In the genomic region with DNA sequence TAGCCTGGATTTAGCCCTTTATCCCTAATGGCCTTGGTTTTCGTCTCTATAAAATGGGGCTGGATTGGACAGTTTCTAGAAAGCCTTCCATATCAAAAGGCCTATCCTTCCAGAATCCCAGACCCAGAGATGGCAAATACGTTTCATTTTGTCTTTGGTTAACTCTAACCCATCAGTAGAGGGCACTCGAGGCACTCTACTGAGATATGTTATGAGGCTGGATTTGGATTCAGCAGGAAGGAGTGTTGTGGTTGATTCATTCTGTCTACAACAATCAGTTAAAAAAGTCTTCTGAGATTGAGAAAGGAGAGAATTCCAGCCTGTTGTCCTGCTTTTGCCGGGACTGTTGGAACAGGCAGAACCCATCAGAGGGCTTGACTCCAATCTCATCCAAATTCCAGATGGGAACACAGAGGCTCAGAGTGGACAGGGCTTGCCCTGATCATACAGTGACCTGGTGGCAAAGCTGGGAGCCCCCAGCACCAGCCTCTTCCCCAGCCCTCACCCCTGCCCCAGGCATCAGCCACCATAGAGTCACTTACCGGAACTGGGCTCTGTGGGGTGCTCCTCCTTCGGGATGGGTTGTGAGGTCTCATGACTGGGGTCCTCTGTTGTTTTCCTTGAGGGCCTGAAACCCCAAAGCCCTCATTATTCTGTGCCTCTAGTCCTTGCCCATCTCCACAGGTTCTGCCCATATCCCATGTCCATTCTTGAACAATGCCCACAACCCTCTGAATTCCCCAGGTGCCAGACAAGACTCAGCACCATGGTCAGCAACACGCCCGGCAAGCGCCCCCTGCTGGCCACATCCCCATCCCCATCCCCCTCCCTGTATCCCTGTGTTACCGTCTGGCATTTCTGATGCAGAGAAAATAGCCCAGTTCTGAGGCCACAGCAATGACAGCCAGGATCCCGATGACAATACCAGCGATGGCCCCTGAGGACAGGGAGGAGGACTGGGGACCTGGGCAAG, we compare ENCODE assay signal across 10 cellular contexts. TPM values are rescaled to one million over a fixed set of nuclear protein-coding genes. Genes with fewer than 3 reads are reported as not detected.
A peak's percentile ranks its signal among the peaks of the same experiment; 100 is the strongest.
DNase-seq lines count a peak whose midpoint lies in the region; ATAC-seq and TF ChIP-seq lines count a peak whose summit lies in the region.
"Had no signal": no experiment of that assay in that cellular context is flagged by ENCODE, and none has a peak within 500 bp of the region (broad histone marks: within the 10 kb centered on the region; RNA-seq: fewer than 3 reads in every experiment).

No MANE protein-coding gene starts in this region.

- no peaks in the 10 kb centered on the region for H3K4me1 ChIP-seq in GM23248 (ENCODE audit: insufficient read depth)
- no peaks in the 10 kb centered on the region for H3K4me1 ChIP-seq in OCI-LY7 (ENCODE audit: insufficient read depth, low read length, poor library complexity, severe bottlenecking)

- H3F3A ChIP-seq in GM23248 (ENCODE audit: insufficient read depth) = no peaks in the 10 kb centered on the region

- H3K4me2 ChIP-seq in GM23248 (ENCODE audit: unreplicated experiment) (no peak overlapping the region), OCI-LY7 (ENCODE audit: low read length) (no peak overlapping the region)

- POLR2A ChIA-PET in OCI-LY7 (lab: Charles Lee) = no interaction called here

- H3K9me3 Mint-ChIP-seq in endothelial cell (ENCODE audit: unreplicated experiment) = peaks cover 10% of the 10 kb centered on the region

- WGBS in GM23248 (ENCODE audit: low coverage in 1 of 2, low lambda C conversion rate in 2 of 2, missing lambda C conversion rate in 2 of 2), 2 experiments = 28 to 29% methylated on average over 12 of the region's 12 CpGs

- H3K9me3 ChIP-seq in GM23248 (ENCODE audit: low read depth) (no peaks in the 10 kb centered on the region), OCI-LY7 (ENCODE audit: low read length) (no peaks in the 10 kb centered on the region)

- BruUV-seq in OCI-LY7 (replicated peaks; lab: Mats Ljungman, UMichigan) = no TSS peak

- no peak overlapping the region for H3K27ac Mint-ChIP-seq in endothelial cell (ENCODE audit: unreplicated experiment)

- H4K20me1 ChIP-seq in GM23248 (ENCODE audit: insufficient read depth) (no peaks in the 10 kb centered on the region), OCI-LY7 (ENCODE audit: insufficient read depth, low read length) (no peaks in the 10 kb centered on the region)

- H3K27me3 ChIP-seq in GM23248 (replicated peaks; ENCODE audit: insufficient read depth) = no peaks in the 10 kb centered on the region

- H2AFZ ChIP-seq in GM23248 (no peak overlapping the region), OCI-LY7 (ENCODE audit: low read length) (no peak overlapping the region)

- ATAC-seq in HG02870 (IDR thresholded peaks at IDR 0.05; ENCODE audit: unreplicated experiment) = no peak

- intact Hi-C loops in OCI-LY7 (cut with micrococcal nuclease; ENCODE audit: unreplicated experiment) = no loop called here

- H3K27me3 Mint-ChIP-seq in endothelial cell (ENCODE audit: unreplicated experiment) = peaks cover 7% of the 10 kb centered on the region

- H3K4me1 Mint-ChIP-seq in endothelial cell (ENCODE audit: unreplicated experiment) = no peaks in the 10 kb centered on the region

- TF ChIP-seq CTCF in OCI-LY7 (conservative IDR thresholded peaks at IDR 0.05; ENCODE audit: low read length) = peak; percentile 75
- peak; percentile 28 for TF ChIP-seq CTCF in endothelial cell (IDR thresholded peaks at IDR 0.05; ENCODE audit: unreplicated experiment)

- peak; percentile 33 for DNase-seq in CMK (ENCODE audit: low read depth)
- peak; percentile 76 for DNase-seq in GM23248
- peak; percentile 31 for DNase-seq in OCI-LY7 (ENCODE audit: low spot score)
- peak; percentile 26 for DNase-seq in endothelial cell (ENCODE audit: low spot score)
- peak; percentile 41 for DNase-seq in stimulated activated CD4-positive, alpha-beta T cell treated with anti-CD3 and anti-CD28 coated beads, Interleukin-1b, Interleukin-23, amount 100 ng/mL, for 48 hours
- no peak for DNase-seq in NCI-H510A (lab: John Stamatoyannopoulos, UW)
- DNase-seq in T-helper 1 cell = no peak

- H3K27ac ChIP-seq in GM23248 (no peak overlapping the region), OCI-LY7 (ENCODE audit: low read depth, low read length, poor library complexity, severe bottlenecking) (no peak overlapping the region)
- H3K27ac ChIP-seq: SK-N-MC had no signal

- H3K9me2 ChIP-seq in GM23248 (ENCODE audit: insufficient read depth) (no peaks in the 10 kb centered on the region), OCI-LY7 (ENCODE audit: insufficient read depth, low read length) (no peaks in the 10 kb centered on the region)

- no peaks in the 10 kb centered on the region for H3K79me2 ChIP-seq in GM23248 (ENCODE audit: insufficient read depth)
- no peaks in the 10 kb centered on the region for H3K79me2 ChIP-seq in OCI-LY7 (ENCODE audit: insufficient read depth, low read depth, low read length)

- H3K36me3 ChIP-seq in GM23248 (ENCODE audit: low read depth) (no peaks in the 10 kb centered on the region), OCI-LY7 (ENCODE audit: insufficient read depth, low read length) (no peaks in the 10 kb centered on the region)

- in situ Hi-C loops in GM23248 (cut with MboI) = no loop called here

- H3K4me3 Mint-ChIP-seq in endothelial cell (ENCODE audit: unreplicated experiment) = no peak overlapping the region

- H3K9ac ChIP-seq in GM23248 = no peak overlapping the region

- CTCF ChIA-PET in OCI-LY7 (lab: Charles Lee; ENCODE audit: unreplicated experiment) = no interaction called here

- H3K4me3 ChIP-seq in GM23248 (no peak overlapping the region), OCI-LY7 (ENCODE audit: low read depth, low read length, poor library complexity, severe bottlenecking) (no peak overlapping the region)
- H3K4me3 ChIP-seq: lung, SK-N-MC had no signal

- peaks cover 10% of the 10 kb centered on the region for H3K36me3 Mint-ChIP-seq in endothelial cell (ENCODE audit: low read depth, unreplicated experiment)

RNA-seq across cellular contexts. Expression of gene ZNF180, which starts 12.3 kb away (rescaled TPM):
- 5.8 and 8.2 TPM in 2 replicates for total RNA-seq in GM23248 (2014; rRNA removed; shearing (Covaris generic))
- 2.9 and 3.9 TPM in 2 replicates for polyA plus RNA-seq in GM23248 (2016; fragmentation: Nextera tagmentation; extraction: Ambion mirVana)
- total RNA-seq in OCI-LY7 (2014; rRNA removed; shearing (Covaris generic)) = 11.8 and 14.2 TPM in 2 replicates
- 8.6 and 9.4 TPM in 2 replicates for total RNA-seq in OCI-LY7 (2022)
- total RNA-seq in endothelial cell (ENCODE audit: unreplicated experiment) = 7.7 TPM

RNA-seq across cellular contexts. Expression of gene CEACAM20, which starts 16.9 kb away (rescaled TPM):
- total RNA-seq in GM23248 (2014; rRNA removed; shearing (Covaris generic)) = not detected in 2 replicates
- polyA plus RNA-seq in GM23248 (2016; fragmentation: Nextera tagmentation; extraction: Ambion mirVana) = not detected in 2 replicates
- total RNA-seq in OCI-LY7 (2014; rRNA removed; shearing (Covaris generic)) = not detected in 2 replicates
- total RNA-seq in OCI-LY7 (2022) (not detected in 2 replicates), endothelial cell (ENCODE audit: unreplicated experiment) (not detected)
- total RNA-seq: lung had no signal
- polyA plus RNA-seq: lung had no signal

Comparison
In these comparisons a context has a peak if more than half of its experiments do, and no peak if none do; other contexts are left out.
1. DNase-seq: peak in CMK (single experiment), GM23248 (single experiment), OCI-LY7 (single experiment), endothelial cell (single experiment) and stimulated activated CD4-positive, alpha-beta T cell treated with anti-CD3 and anti-CD28 coated beads, Interleukin-1b, Interleukin-23, amount 100 ng/mL, for 48 hours (single experiment); none in NCI-H510A (single experiment) and T-helper 1 cell (0 of 5).